Comparison of ENCODE assay signal across 8 cellular contexts in the genomic region with DNA sequence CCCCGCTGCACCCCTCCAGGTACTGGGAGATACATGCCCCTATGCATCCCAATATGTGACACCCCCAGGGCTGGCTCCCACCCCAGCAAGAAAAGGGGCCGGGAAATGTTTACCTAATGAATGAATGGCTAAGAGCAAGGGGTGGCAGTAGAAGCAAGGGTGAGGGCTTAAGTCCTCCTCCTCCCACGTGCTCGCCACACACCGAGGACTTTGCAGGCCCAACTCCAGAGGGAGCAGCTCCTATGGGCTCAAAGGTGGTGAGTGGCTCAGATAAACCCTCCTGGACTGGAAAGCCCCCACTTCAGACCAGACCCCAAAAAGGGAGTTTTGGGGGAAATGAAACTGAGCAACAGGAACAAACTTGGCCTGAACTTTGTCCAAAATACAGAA. TPM values are rescaled to one million over a fixed set of nuclear protein-coding genes. Genes with fewer than 3 reads are reported as not detected.
A peak's percentile ranks its signal among the peaks of the same experiment; 100 is the strongest.
DNase-seq lines count a peak whose midpoint lies in the region; ATAC-seq, FAIRE-seq and TF ChIP-seq lines count a peak whose summit lies in the region.

No MANE protein-coding gene starts in this region.

- no TSS peak for BruUV-seq in K562 (replicated peaks; lab: Mats Ljungman, UMichigan)

- peaks cover 22% of the 10 kb centered on the region; the same call in 1 of the 2 replicates for H4K20me1 ChIP-seq in K562 (replicated peaks; ENCODE audit: control insufficient read depth, insufficient read depth, low read length)

- in situ Hi-C loops in K562 (cut with MboI), result no loop called here

- H3K9me3 ChIP-seq in K562 (replicated peaks; ENCODE audit: control insufficient read depth, insufficient read depth, low read depth, low read length), result no peaks in the 10 kb centered on the region

- no peak overlapping the region for H3K4me2 ChIP-seq in K562 (ENCODE audit: insufficient read depth, low read length)

- ATAC-seq in GM18511 (IDR thresholded peaks at IDR 0.05; ENCODE audit: unreplicated experiment), result peak; percentile 31
- ATAC-seq in HG03097 (IDR thresholded peaks at IDR 0.05; ENCODE audit: low FRiP score, unreplicated experiment), result peak; percentile 44
- ATAC-seq in K562, result peak; percentile 68

- peak; percentile 27 to 58 (median 51); a peak in 5 of 6 replicates for TF ChIP-seq CTCF in K562 (IDR thresholded peaks at IDR 0.05 in 2 of 3, conservative IDR thresholded peaks at IDR 0.05 in 1 of 3; ENCODE audit: insufficient read depth in 2 of 3, low read depth in 1 of 3, low read length in 3 of 3)

- intact Hi-C loops in K562 (cut with micrococcal nuclease), result no loop called here

- H3K27me3 ChIP-seq in K562 (ENCODE audit: control insufficient read depth in 2 of 2, insufficient read depth in 2 of 2, low read length in 2 of 2), result peaks cover 0 to 12% of the 10 kb centered on the region in 2 experiments; a peak in 1 of 5 replicates

- 37% methylated on average over 5 of the region's 5 CpGs for WGBS in K562 (ENCODE audit: insufficient coverage, low coverage, missing lambda C conversion rate)

- peaks cover 9 to 19% of the 10 kb centered on the region in 2 experiments; a peak in 4 of 5 replicates for H3K4me1 ChIP-seq in K562 (replicated peaks in 1 of 2; ENCODE audit: control insufficient read depth in 2 of 2, insufficient read depth in 2 of 2, low read length in 2 of 2)

- TF ChIP-seq RAD21 in K562 (CRISPR knock-in tag; conservative IDR thresholded peaks at IDR 0.05 in 1 of 2, IDR thresholded peaks at IDR 0.05 in 1 of 2), result peak; percentile 19 to 55; a peak in 3 of 4 replicates

- no peaks in the 10 kb centered on the region for H3K36me3 ChIP-seq in K562 (ENCODE audit: control insufficient read depth, insufficient read depth, low read length)

- H3K4me3 ChIP-seq in K562, result no peak overlapping the region

- H2AFZ ChIP-seq in K562 (ENCODE audit: low read depth, low read length), result peak overlapping the region; percentile 17; the same call in 1 of the 2 replicates

- FAIRE-seq in K562 (lab: Jason Lieb, UNC), result no peak

- peak overlapping the region in 1 of 2 experiments; percentile 24; a peak in 2 of 4 replicates for H3K9ac ChIP-seq in K562 (ENCODE audit: insufficient read depth in 1 of 2, low read depth in 2 of 2, low read length in 2 of 2)

- DNase-seq in K562 (ENCODE audit: extremely low read depth in 1 of 4, low spot score in 3 of 4), result peak; percentile 51 to 65 (median 54)
- DNase-seq in pons (ENCODE audit: low spot score), result peak; percentile 54
- DNase-seq in NCI-H446 treated with DMSO at 0.1 percent for 48 hours (lab: John Stamatoyannopoulos, UW), result no peak
- DNase-seq in kidney glomerular epithelial cell (lab: John Stamatoyannopoulos, UW), result no peak
- no peak for DNase-seq in cerebellum (ENCODE audit: low spot score)
- DNase-seq in NCI-H146 treated with DMSO at 0.1 percent for 48 hours (lab: John Stamatoyannopoulos, UW; ENCODE audit: unreplicated experiment), result no peak

- H3K27ac ChIP-seq in K562 (ENCODE audit: extremely low read depth, low read depth, low read length), result no peak overlapping the region

- no peaks in the 10 kb centered on the region for H3K79me2 ChIP-seq in K562 (ENCODE audit: control insufficient read depth, insufficient read depth, low read length)

- CTCF ChIA-PET in K562 (lab: Yijun Ruan, JAX; ENCODE audit: low intra/inter-chr PET ratio), result interaction anchor here (1.6 kb wide), 1 partner anchor 42 kb away, joined by 6 read pairs; no protein-coding TSS in a partner anchor

- no peaks in the 10 kb centered on the region for H3K9me1 ChIP-seq in K562 (ENCODE audit: control insufficient read depth, insufficient read depth, low read length)

- TF ChIP-seq POLR2A in K562 (conservative IDR thresholded peaks at IDR 0.05), result no peak

- POLR2A ChIA-PET in K562 (lab: Yijun Ruan, JAX), result interaction anchor here (0.6 to 2.2 kb wide), 5 partner anchors 10 to 40 kb away, joined by 3 to 8 read pairs (median 3); partner anchors contain the start of gene SLC45A3

- no peak for TF ChIP-seq EP300 in K562 (IDR thresholded peaks at IDR 0.05; ENCODE audit: low read length)

TF ChIP-seq in K562, 482 proteins besides CTCF, POLR2A, EP300 and RAD21:
- TF ChIP-seq JUND (IDR thresholded peaks at IDR 0.05; ENCODE audit: borderline replicate concordance, low read depth, low read length) (0 out of 2 replicates have a peak, but pooled peaks have one; percentile 5), JUND (tag; IDR thresholded peaks at IDR 0.05; ENCODE audit: borderline replicate concordance, low read depth, low read length) (no peak), MYC (IDR thresholded peaks at IDR 0.05; ENCODE audit: low read depth, low read length) (peak; percentile 66), MYC (CRISPR knock-in tag; IDR thresholded peaks at IDR 0.05; ENCODE audit: borderline replicate concordance, low read depth) (no peak), E2F6 (IDR thresholded peaks at IDR 0.05; ENCODE audit: borderline replicate concordance in 1 of 2, extremely low read depth in 1 of 2, insufficient read depth in 1 of 2, insufficient read length in 1 of 2, low read depth in 1 of 2, low read length in 1 of 2, poor library complexity in 1 of 2, severe bottlenecking in 1 of 2) (peak; percentile 63 to 70), L3MBTL2 (IDR thresholded peaks at IDR 0.05) (peak; percentile 92), ZFX (CRISPR knock-in tag; IDR thresholded peaks at IDR 0.05) (peak; percentile 37), BHLHE40 (IDR thresholded peaks at IDR 0.05; ENCODE audit: low read length) (peak; percentile 33; the same call in 1 of the 2 replicates), MTA1 (IDR thresholded peaks at IDR 0.05; ENCODE audit: borderline replicate concordance) (no peak), ZFP36 (IDR thresholded peaks at IDR 0.05; ENCODE audit: low read depth, low read length, partially characterized antibody) (peak; percentile 65), GTF2E2 (tag; IDR thresholded peaks at IDR 0.05) (no peak), USF1 (CRISPR knock-in tag; IDR thresholded peaks at IDR 0.05) (peak; percentile 34; the same call in 1 of the 2 replicates), ZNF263 (CRISPR knock-in tag; IDR thresholded peaks at IDR 0.05; ENCODE audit: borderline replicate concordance) (peak; percentile 46; the same call in 1 of the 2 replicates)

RNA-seq across cellular contexts. Expression of gene SLC45A3, which starts 11.4 kb away (rescaled TPM):
- 7.0 and 13.6 TPM in 2 replicates for total RNA-seq in K562 (2011; cell fraction: chromatin; rRNA removed; ENCODE audit: low replicate concordance)
- 10.5 and 12.5 TPM in 2 replicates for total RNA-seq in K562 (2011; cell fraction: nucleolus; rRNA removed)
- total RNA-seq in K562 (2011; cell fraction: nucleoplasm; rRNA removed), result 8.7 and 12.1 TPM in 2 replicates
- total RNA-seq in K562 (2014; rRNA removed) (1.5 and 2.8 TPM in 2 replicates), K562 (2014; rRNA removed; fragmentation: Illumina TruSeq; extraction: Trizol) (0.87 and 1.1 TPM in 2 replicates), K562 (2015; rRNA removed; fragmentation: Illumina TruSeq; extraction: Trizol) (0.60 and 0.83 TPM in 2 replicates), K562 (2021) (2.5 and 3.0 TPM in 2 replicates), cerebellum (1.3 TPM)
- polyA plus RNA-seq in K562 (2011; rRNA removed) (3.3 and 3.5 TPM in 2 replicates), K562 (2014; fragmentation: Illumina TruSeq; extraction: Trizol) (1.3 and 1.7 TPM in 2 replicates), K562 (2014; fragmentation: Nextera tagmentation; extraction: Ambion mirVana) (under 1 TPM; 0.06 to 0.10 TPM), K562 (2014; rRNA removed) (2.4 TPM in 2 replicates)
- 2.7 and 5.8 TPM in 2 replicates for polyA plus RNA-seq in K562 (2011; cell fraction: cytosol; rRNA removed)
- polyA plus RNA-seq in K562 (2011; cell fraction: nucleus; rRNA removed), result 11.2 and 15.9 TPM in 2 replicates
- polyA plus RNA-seq in K562 (2012), result 1.4 and 4.0 TPM in 2 replicates
- polyA minus RNA-seq in K562 (2011; rRNA and poly(A)+ RNA removed), result 0.84 and 1.5 TPM in 2 replicates
- 1.3 and 1.8 TPM in 2 replicates for polyA minus RNA-seq in K562 (2011; cell fraction: cytosol; rRNA and poly(A)+ RNA removed)
- 2.4 and 2.8 TPM in 2 replicates for polyA minus RNA-seq in K562 (2011; cell fraction: nucleus; rRNA and poly(A)+ RNA removed)

RNA-seq across cellular contexts. Expression of gene ELK4, which starts 37.1 kb away (rescaled TPM):
- 16.6 and 43.3 TPM in 2 replicates for total RNA-seq in K562 (2011; cell fraction: chromatin; rRNA removed; ENCODE audit: low replicate concordance)
- 7.7 and 10.5 TPM in 2 replicates for total RNA-seq in K562 (2011; cell fraction: nucleolus; rRNA removed)
- total RNA-seq in K562 (2011; cell fraction: nucleoplasm; rRNA removed), result 22.9 and 45.5 TPM in 2 replicates
- total RNA-seq in K562 (2014; rRNA removed), result 4.2 and 7.4 TPM in 2 replicates
- 15.3 and 18.5 TPM in 2 replicates for total RNA-seq in K562 (2014; rRNA removed; fragmentation: Illumina TruSeq; extraction: Trizol)
- 12.4 and 13.8 TPM in 2 replicates for total RNA-seq in K562 (2015; rRNA removed; fragmentation: Illumina TruSeq; extraction: Trizol)
- 21.7 and 22.2 TPM in 2 replicates for total RNA-seq in K562 (2021)
- polyA plus RNA-seq in K562 (2011; rRNA removed), result 9.2 and 12.9 TPM in 2 replicates
- 2.3 and 6.5 TPM in 2 replicates for polyA plus RNA-seq in K562 (2011; cell fraction: cytosol; rRNA removed)
- polyA plus RNA-seq in K562 (2011; cell fraction: nucleus; rRNA removed), result 15.1 and 25.1 TPM in 2 replicates
- polyA plus RNA-seq in K562 (2012), result 5.2 and 7.9 TPM in 2 replicates
- polyA plus RNA-seq in K562 (2014; fragmentation: Illumina TruSeq; extraction: Trizol), result 8.9 and 12.9 TPM in 2 replicates
- 1 to 10 TPM; 2.0 to 3.1 TPM for polyA plus RNA-seq in K562 (2014; fragmentation: Nextera tagmentation; extraction: Ambion mirVana)
- 7.0 and 7.3 TPM in 2 replicates for polyA plus RNA-seq in K562 (2014; rRNA removed)
- 9.9 and 16.0 TPM in 2 replicates for polyA minus RNA-seq in K562 (2011; rRNA and poly(A)+ RNA removed)
- 5.3 and 11.2 TPM in 2 replicates for polyA minus RNA-seq in K562 (2011; cell fraction: cytosol; rRNA and poly(A)+ RNA removed)
- 7.0 and 15.4 TPM in 2 replicates for polyA minus RNA-seq in K562 (2011; cell fraction: nucleus; rRNA and poly(A)+ RNA removed)
- total RNA-seq in cerebellum, result 17.3 TPM

Comparison
In these comparisons a context has a peak if more than half of its experiments do, and no peak if none do; other contexts are left out.
1. DNase-seq: peak in K562 (4 of 4) and pons (single experiment); none in NCI-H446 treated with DMSO at 0.1 percent for 48 hours (single experiment), kidney glomerular epithelial cell (single experiment), cerebellum (single experiment) and NCI-H146 treated with DMSO at 0.1 percent for 48 hours (single experiment).
2. Peak in every context shown above with its lines, with median percentiles within 50 percentile points of each other: ATAC-seq.